In genomic region chr5:108214857-108215256, GRCh38 we compare ENCODE assay signal across 39 cellular contexts.
"Had no signal": no experiment of that assay in that cellular context is flagged by ENCODE, and none has a peak within 500 bp of the region (broad histone marks: within the 10 kb centered on the region; RNA-seq: fewer than 3 reads in every experiment).

No MANE protein-coding gene starts in this region.

- H3K9me3 ChIP-seq: adrenal gland, ascending aorta, body of pancreas had no signal

- H3K27ac Mint-ChIP-seq: activated naive CD4-positive, alpha-beta T cell treated with anti-CD3 and anti-CD28 coated beads for 36 hours; activated naive CD4-positive, alpha-beta T cell treated with anti-CD3 and anti-CD28 coated beads, Interleukin-2, amount 10 ng/mL, durations not matched to agents 7 days and 5 days; activated naive CD4-positive, alpha-beta T cell treated with anti-CD3 and anti-CD28 coated beads, Interleukin-2, amount 50 U/mL, for 24 hours; activated naive CD4-positive, alpha-beta T cell treated with anti-CD3 and anti-CD28 coated beads, Interleukin-2, amount 50 U/mL, for 72 hours; activated naive CD8-positive, alpha-beta T cell; activated naive CD8-positive, alpha-beta T cell treated with anti-CD3 and anti-CD28 coated beads for 36 hours; activated naive CD8-positive, alpha-beta T cell treated with anti-CD3 and anti-CD28 coated beads, Interleukin-2, amount 10 ng/mL, durations not matched to agents 7 days and 5 days; activated naive CD8-positive, alpha-beta T cell treated with anti-CD3 and anti-CD28 coated beads, Interleukin-2, amount 50 U/mL, for 24 hours; activated T-helper 1 cell treated with anti-CD3 and anti-CD28 coated beads, Interleukin-12 subunit alpha, Interleukin-12 subunit beta, Interleukin-2, Interleukin-4 antibody, amounts not matched to agents 30 ng/mL and 10 ng/mL and 1 ng/mL, durations not matched to agents 14 hours and 24 hours and 36 hours; activated T-helper 17 cell treated with anti-CD3 and anti-CD28 coated beads, Interleukin-2, amount 50 U/mL, for 72 hours; activated T-helper 2 cell treated with anti-CD3 and anti-CD28 coated beads, Interferon-gamma antibody, Interleukin-2, Interleukin-4, amounts not matched to agents 10 μg/mL and 5 μg/mL and 100 μg/mL, durations not matched to agents 14 hours and 24 hours and 36 hours; brain had no signal

- H3K9me3 Mint-ChIP-seq: activated naive CD8-positive, alpha-beta T cell treated with anti-CD3 and anti-CD28 coated beads, Interleukin-2, amount 10 ng/mL, durations not matched to agents 7 days and 5 days had no signal

- H3K4me1 ChIP-seq: adrenal gland, ascending aorta, body of pancreas, breast epithelium had no signal

- DNase-seq: activated effector memory CD4-positive, alpha-beta T cell treated with anti-CD3 and anti-CD28 coated beads, Interleukin-2, amount 50 U/mL, for 16 hours; activated effector memory CD4-positive, alpha-beta T cell treated with Interleukin-2 at 50 U/mL for 16 hours; activated gamma-delta T cell; activated gamma-delta T cell treated with Interleukin-2 at 50 U/mL for 16 hours; activated naive CD4-positive, alpha-beta T cell; activated naive CD4-positive, alpha-beta T cell treated with anti-CD3 and anti-CD28 coated beads for 36 hours; activated naive CD4-positive, alpha-beta T cell treated with anti-CD3 and anti-CD28 coated beads, Interleukin-2, amount 10 ng/mL, durations not matched to agents 7 days and 5 days; activated naive CD4-positive, alpha-beta T cell treated with anti-CD3 and anti-CD28 coated beads, Interleukin-2, amount 50 U/mL, for 16 hours; activated naive CD4-positive, alpha-beta T cell treated with Interleukin-2 at 50 U/mL for 16 hours; activated naive CD8-positive, alpha-beta T cell treated with anti-CD3 and anti-CD28 coated beads for 36 hours; activated naive CD8-positive, alpha-beta T cell treated with anti-CD3 and anti-CD28 coated beads, Interleukin-2, amount 10 ng/mL, durations not matched to agents 7 days and 5 days; activated naive CD8-positive, alpha-beta T cell treated with anti-CD3 and anti-CD28 coated beads, Interleukin-2, amount 50 U/mL, for 24 hours; activated T-cell treated with anti-CD3 and anti-CD28 coated beads, Interleukin-2, amount 50 U/mL, for 4 hours; activated T-cell treated with anti-CD3 and anti-CD28 coated beads, Interleukin-2, amount 50 U/mL, for 48 hours; activated T-cell treated with anti-CD3 and anti-CD28 coated beads, Interleukin-2, amount 50 U/mL, for 72 hours; adrenal gland; amniotic stem cell; amygdala; anterior cingulate cortex; aorta; body of pancreas; brain microvascular endothelial cell; caudate nucleus; central memory CD4-positive, alpha-beta T cell; cerebellar nuclear complex had no signal

- H3K4me1 Mint-ChIP-seq: activated naive CD4-positive, alpha-beta T cell treated with anti-CD3 and anti-CD28 coated beads, Interleukin-2, amount 10 ng/mL, durations not matched to agents 7 days and 5 days; activated naive CD8-positive, alpha-beta T cell treated with anti-CD3 and anti-CD28 coated beads for 36 hours; activated naive CD8-positive, alpha-beta T cell treated with anti-CD3 and anti-CD28 coated beads, Interleukin-2, amount 10 ng/mL, durations not matched to agents 7 days and 5 days; activated naive CD8-positive, alpha-beta T cell treated with anti-CD3 and anti-CD28 coated beads, Interleukin-2, amount 50 U/mL, for 24 hours; activated T-helper 17 cell treated with anti-CD3 and anti-CD28 coated beads, Interleukin-2, amount 50 U/mL, for 72 hours; brain had no signal

- FAIRE-seq: astrocyte, bronchial epithelial cell, colon had no signal

- H3K27me3 ChIP-seq: adrenal gland, ascending aorta, body of pancreas, brain microvascular endothelial cell, breast epithelium, cardiac muscle cell had no signal

- H3K4me3 Mint-ChIP-seq: activated naive CD4-positive, alpha-beta T cell treated with anti-CD3 and anti-CD28 coated beads for 36 hours; activated naive CD4-positive, alpha-beta T cell treated with anti-CD3 and anti-CD28 coated beads, Interleukin-2, amount 10 ng/mL, durations not matched to agents 7 days and 5 days; activated naive CD4-positive, alpha-beta T cell treated with anti-CD3 and anti-CD28 coated beads, Interleukin-2, amount 50 U/mL, for 24 hours; activated naive CD8-positive, alpha-beta T cell; activated naive CD8-positive, alpha-beta T cell treated with anti-CD3 and anti-CD28 coated beads for 36 hours; activated naive CD8-positive, alpha-beta T cell treated with anti-CD3 and anti-CD28 coated beads, Interleukin-2, amount 10 ng/mL, durations not matched to agents 7 days and 5 days; activated naive CD8-positive, alpha-beta T cell treated with anti-CD3 and anti-CD28 coated beads, Interleukin-2, amount 50 U/mL, for 24 hours; activated T-cell treated with anti-CD3 and anti-CD28 coated beads, Interleukin-2, amount 50 U/mL, for 4 hours; activated T-cell treated with anti-CD3 and anti-CD28 coated beads, Interleukin-2, amount 50 U/mL, for 72 hours; activated T-helper 1 cell treated with anti-CD3 and anti-CD28 coated beads, Interleukin-12 subunit alpha, Interleukin-12 subunit beta, Interleukin-2, Interleukin-4 antibody, amounts not matched to agents 30 ng/mL and 10 ng/mL and 1 ng/mL, durations not matched to agents 14 hours and 24 hours and 36 hours; activated T-helper 17 cell treated with anti-CD3 and anti-CD28 coated beads, Interleukin-2, amount 50 U/mL, for 72 hours; brain; central memory CD8-positive, alpha-beta T cell had no signal

- H3K27me3 Mint-ChIP-seq: activated naive CD4-positive, alpha-beta T cell treated with anti-CD3 and anti-CD28 coated beads, Interleukin-2, amount 10 ng/mL, durations not matched to agents 7 days and 5 days; activated naive CD4-positive, alpha-beta T cell treated with anti-CD3 and anti-CD28 coated beads, Interleukin-2, amount 50 U/mL, for 24 hours; activated naive CD8-positive, alpha-beta T cell; activated naive CD8-positive, alpha-beta T cell treated with anti-CD3 and anti-CD28 coated beads for 36 hours; activated naive CD8-positive, alpha-beta T cell treated with anti-CD3 and anti-CD28 coated beads, Interleukin-2, amount 10 ng/mL, durations not matched to agents 7 days and 5 days; activated naive CD8-positive, alpha-beta T cell treated with anti-CD3 and anti-CD28 coated beads, Interleukin-2, amount 50 U/mL, for 24 hours; activated T-helper 17 cell treated with anti-CD3 and anti-CD28 coated beads, Interleukin-2, amount 50 U/mL, for 72 hours; brain; central memory CD8-positive, alpha-beta T cell had no signal

- H3K4me3 ChIP-seq: adrenal gland, ascending aorta, body of pancreas, breast epithelium, cardiac muscle cell had no signal

- H3K27ac ChIP-seq: adrenal gland, ascending aorta, body of pancreas, brain microvascular endothelial cell, breast epithelium had no signal

- ATAC-seq: activated naive CD4-positive, alpha-beta T cell treated with anti-CD3 and anti-CD28 coated beads, Interleukin-2, amount 50 U/mL, for 72 hours; activated naive CD8-positive, alpha-beta T cell treated with anti-CD3 and anti-CD28 coated beads, Interleukin-2, amount 50 U/mL, for 24 hours; activated T-cell treated with anti-CD3 and anti-CD28 coated beads, Interleukin-2, amount 50 U/mL, for 4 hours; activated T-cell treated with anti-CD3 and anti-CD28 coated beads, Interleukin-2, amount 50 U/mL, for 72 hours; activated T-helper 17 cell treated with anti-CD3 and anti-CD28 coated beads, Interleukin-2, amount 50 U/mL, for 72 hours; body of pancreas had no signal

- H3K36me3 ChIP-seq: adrenal gland, brain microvascular endothelial cell, breast epithelium, cardiac muscle cell had no signal
